19 cellular contexts compared by ENCODE assay signal in the genomic region with DNA sequence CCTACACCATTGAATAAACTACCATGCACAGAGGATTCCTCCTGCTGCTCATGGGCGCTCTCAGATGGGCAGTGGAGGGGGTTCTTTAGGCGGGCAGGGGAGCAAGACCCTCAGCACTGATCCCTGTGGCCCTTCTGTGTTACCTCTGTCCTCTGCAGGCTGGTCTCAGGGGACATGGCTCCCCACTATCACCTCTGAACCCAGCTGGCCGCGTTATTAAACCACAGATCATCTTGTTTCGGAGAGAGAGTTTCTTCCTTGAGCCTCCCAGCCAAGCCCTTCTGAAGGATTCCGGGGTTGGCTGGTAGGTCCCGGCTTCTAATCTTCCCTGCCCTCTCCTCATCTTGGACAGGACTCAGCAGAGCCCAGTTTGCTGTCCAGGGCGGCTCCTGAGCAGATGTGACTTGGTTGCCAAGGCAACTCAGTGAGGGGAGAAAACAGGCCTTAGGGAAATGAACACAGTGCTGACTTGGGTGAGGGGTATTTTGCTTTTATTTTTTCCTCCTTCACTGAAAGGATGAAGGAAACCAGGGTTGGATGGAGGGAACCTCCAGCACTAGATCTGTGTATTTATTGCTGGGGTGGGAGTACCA. TPM values are rescaled to one million over a fixed set of nuclear protein-coding genes. Genes with fewer than 3 reads are reported as not detected.
DNase-seq lines count a peak whose midpoint lies in the region; ATAC-seq and TF ChIP-seq lines count a peak whose summit lies in the region.
"Had no signal": no experiment of that assay in that cellular context is flagged by ENCODE, and none has a peak within 500 bp of the region (broad histone marks: within the 10 kb centered on the region; RNA-seq: fewer than 3 reads in every experiment).

No MANE protein-coding gene starts in this region.

- H3K27me3 ChIP-seq in OCI-LY1 (ENCODE audit: insufficient read depth, low read length) = no peaks in the 10 kb centered on the region
- peaks cover 0 to 13% of the 10 kb centered on the region in 2 experiments for H3K27me3 ChIP-seq in mesenchymal stem cell (ENCODE audit: control insufficient read depth in 1 of 2, insufficient read depth in 1 of 2, low read length in 2 of 2)
- H3K27me3 ChIP-seq in subcutaneous abdominal adipose tissue (ENCODE audit: control insufficient read depth in 5 of 5, insufficient read depth in 4 of 5, low read length in 5 of 5) = no peaks in the 10 kb centered on the region
- H3K27me3 ChIP-seq: colonic mucosa had no signal

- no peak overlapping the region for H2BK12ac ChIP-seq in mesenchymal stem cell (ENCODE audit: low read length in 2 of 2)

- H3K36me3 Mint-ChIP-seq in activated CD4-positive, alpha-beta T cell treated with anti-CD3 and anti-CD28 coated beads, Interleukin-2, amount 10 ng/mL, durations not matched to agents 24 days and 14 days (ENCODE audit: low read depth) = peaks cover 71% of the 10 kb centered on the region

- peak overlapping the region; percentile 93 for H3K27ac ChIP-seq in OCI-LY1 (ENCODE audit: low read depth, low read length, poor library complexity, severe bottlenecking)
- H3K27ac ChIP-seq in mesenchymal stem cell (ENCODE audit: low read length, poor library complexity, severe bottlenecking) = no peak overlapping the region
- peak overlapping the region; percentile 39 for H3K27ac ChIP-seq in subcutaneous abdominal adipose tissue (ENCODE audit: low read depth, low read length)
- H3K27ac ChIP-seq: colonic mucosa had no signal

- H3K36me3 ChIP-seq in OCI-LY1 (ENCODE audit: insufficient read depth, low read length) (peaks cover 38% of the 10 kb centered on the region; the same call in 1 of the 2 replicates), mesenchymal stem cell (ENCODE audit: control insufficient read depth in 1 of 2, insufficient read depth in 2 of 2, low read depth in 1 of 2, low read length in 2 of 2) (peaks cover 4 to 37% of the 10 kb centered on the region in 2 experiments), subcutaneous abdominal adipose tissue (ENCODE audit: control insufficient read depth in 5 of 5, insufficient read depth in 5 of 5, low read length in 5 of 5) (peaks cover 0 to 50% (median 37%) of the 10 kb centered on the region in 5 donors)
- H3K36me3 ChIP-seq: colonic mucosa had no signal

- no peak overlapping the region for H4K91ac ChIP-seq in mesenchymal stem cell (ENCODE audit: low read length)

- H3K9ac ChIP-seq in OCI-LY1 (ENCODE audit: low read length) (peak overlapping the region; percentile 63; the same call in 1 of the 2 replicates), mesenchymal stem cell (ENCODE audit: low read length) (peak overlapping the region; percentile 19), subcutaneous abdominal adipose tissue (ENCODE audit: low read length in 5 of 5) (peak overlapping the region in 2 of 5 donors; percentile 14 to 15)

- H3K9me3 ChIP-seq in OCI-LY1 (ENCODE audit: low read length) = no peaks in the 10 kb centered on the region
- no peaks in the 10 kb centered on the region for H3K9me3 ChIP-seq in mesenchymal stem cell (ENCODE audit: control insufficient read depth, low read length)
- no peaks in the 10 kb centered on the region for H3K9me3 ChIP-seq in subcutaneous abdominal adipose tissue (ENCODE audit: control insufficient read depth in 5 of 5, low read length in 5 of 5)
- H3K9me3 ChIP-seq: colonic mucosa had no signal

- H3K4me1 ChIP-seq in OCI-LY1 (ENCODE audit: insufficient read depth, low read length, severe bottlenecking) (peaks cover 62% of the 10 kb centered on the region), mesenchymal stem cell (ENCODE audit: control insufficient read depth, insufficient read depth, low read depth, low read length) (peaks cover 1% of the 10 kb centered on the region), subcutaneous abdominal adipose tissue (ENCODE audit: control insufficient read depth in 5 of 5, insufficient read depth in 5 of 5, low read length in 5 of 5) (peaks cover 8 to 73% (median 55%) of the 10 kb centered on the region in 5 donors)
- H3K4me1 ChIP-seq: colonic mucosa had no signal

- no peak overlapping the region for H3K4ac ChIP-seq in mesenchymal stem cell (ENCODE audit: low read depth in 1 of 2, low read length in 2 of 2)

- no peak for DNase-seq in activated CD4-positive, alpha-beta T cell treated with anti-CD3 and anti-CD28 coated beads, Interleukin-2, amount 10 ng/mL, durations not matched to agents 24 days and 14 days
- no peak for DNase-seq in activated CD4-positive, alpha-beta T cell treated with anti-CD3 and anti-CD28 coated beads for 1 hour
- no peak for DNase-seq in mesenchymal stem cell
- DNase-seq in cerebellum (ENCODE audit: low spot score) = no peak
- no peak for DNase-seq in effector CD4-positive, alpha-beta T cell
- DNase-seq: activated CD4-positive, CD25-positive, alpha-beta regulatory T cell treated with anti-CD3 and anti-CD28 coated beads, Interleukin-2, amount 50 U/mL, for 72 hours; activated CD8-positive, alpha-beta memory T cell treated with anti-CD3 and anti-CD28 coated beads, Interleukin-2, amount 50 U/mL, for 4 hours; colonic mucosa; kidney glomerular epithelial cell; MM.1S; NCI-H2029 treated with DMSO at 0.1 percent for 48 hours; NCI-H526 treated with DMSO at 0.1 percent for 48 hours; trophoblast cell had no signal

- no peak overlapping the region for H3K4me3 Mint-ChIP-seq in activated CD4-positive, alpha-beta T cell treated with anti-CD3 and anti-CD28 coated beads, Interleukin-2, amount 10 ng/mL, durations not matched to agents 24 days and 14 days

- H3K4me1 Mint-ChIP-seq in activated CD4-positive, alpha-beta T cell treated with anti-CD3 and anti-CD28 coated beads, Interleukin-2, amount 10 ng/mL, durations not matched to agents 24 days and 14 days = peaks cover 21% of the 10 kb centered on the region

- H3K4me3 ChIP-seq in OCI-LY1 (ENCODE audit: low read depth, low read length, poor library complexity, severe bottlenecking) (peak overlapping the region; percentile 34), mesenchymal stem cell (ENCODE audit: insufficient read depth in 1 of 2, low read depth in 1 of 2, low read length in 2 of 2) (no peak overlapping the region), subcutaneous abdominal adipose tissue (ENCODE audit: low read depth in 1 of 5, low read length in 5 of 5) (no peak overlapping the region)
- H3K4me3 ChIP-seq: colonic mucosa had no signal

- TF ChIP-seq CTCF in OCI-LY1 (IDR thresholded peaks at IDR 0.05; ENCODE audit: low read length) = no peak

- no peaks in the 10 kb centered on the region for H3F3A ChIP-seq in OCI-LY1 (ENCODE audit: insufficient read depth, low read length)

- no peak overlapping the region for H3K23ac ChIP-seq in mesenchymal stem cell (ENCODE audit: low read length in 2 of 2)

- H3K27me3 Mint-ChIP-seq in activated CD4-positive, alpha-beta T cell treated with anti-CD3 and anti-CD28 coated beads, Interleukin-2, amount 10 ng/mL, durations not matched to agents 24 days and 14 days = no peaks in the 10 kb centered on the region

- H3K14ac ChIP-seq in mesenchymal stem cell (ENCODE audit: low read length in 2 of 2) = no peak overlapping the region

- no peaks in the 10 kb centered on the region for H3K9me2 ChIP-seq in OCI-LY1 (ENCODE audit: low read depth, low read length)

- no peak overlapping the region for H2BK15ac ChIP-seq in mesenchymal stem cell (ENCODE audit: low read depth, poor library complexity, severe bottlenecking)

- intact Hi-C loops in activated CD4-positive, alpha-beta T cell treated with anti-CD3 and anti-CD28 coated beads, Interleukin-2, amount 10 ng/mL, durations not matched to agents 24 days and 14 days (cut with micrococcal nuclease) = no loop called here

- no peak overlapping the region for H2AK5ac ChIP-seq in mesenchymal stem cell (ENCODE audit: low read length, severe bottlenecking)

- peak overlapping the region; percentile 28 for H3K27ac Mint-ChIP-seq in activated CD4-positive, alpha-beta T cell treated with anti-CD3 and anti-CD28 coated beads, Interleukin-2, amount 10 ng/mL, durations not matched to agents 24 days and 14 days

- H3K4me2 ChIP-seq in OCI-LY1 (ENCODE audit: low read length) = peak overlapping the region; percentile 56
- no peak overlapping the region for H3K4me2 ChIP-seq in mesenchymal stem cell (ENCODE audit: low read length, poor library complexity, severe bottlenecking)

- H2BK5ac ChIP-seq in mesenchymal stem cell (ENCODE audit: low read depth, low read length, poor library complexity, severe bottlenecking) = no peak overlapping the region

- H3K79me2 ChIP-seq in OCI-LY1 (ENCODE audit: insufficient read depth, low read length) = peaks cover 4% of the 10 kb centered on the region; the same call in 1 of the 2 replicates

- no peak overlapping the region for H3K18ac ChIP-seq in mesenchymal stem cell (ENCODE audit: low read depth in 1 of 2, low read length in 2 of 2)

- no peaks in the 10 kb centered on the region for H4K20me1 ChIP-seq in OCI-LY1 (ENCODE audit: insufficient read depth, low read length)

- H3K9me3 Mint-ChIP-seq in activated CD4-positive, alpha-beta T cell treated with anti-CD3 and anti-CD28 coated beads, Interleukin-2, amount 10 ng/mL, durations not matched to agents 24 days and 14 days = no peaks in the 10 kb centered on the region

- H2AFZ ChIP-seq in OCI-LY1 (ENCODE audit: low read length) (no peak overlapping the region), mesenchymal stem cell (ENCODE audit: low read depth, low read length) (no peak overlapping the region)

- H2BK120ac ChIP-seq in mesenchymal stem cell (ENCODE audit: low read depth, low read length) = no peak overlapping the region

- H4K8ac ChIP-seq in mesenchymal stem cell (ENCODE audit: low read length) = no peak overlapping the region

- no peak for ATAC-seq in GM18909 (IDR thresholded peaks at IDR 0.05; ENCODE audit: poor library complexity, unreplicated experiment)
- ATAC-seq: HepG2, Panc1 had no signal

- no peaks in the 10 kb centered on the region for H3K79me1 ChIP-seq in mesenchymal stem cell (replicated peaks; ENCODE audit: low read length, poor library complexity, severe bottlenecking)

- WGBS in mesenchymal stem cell = 95% methylated on average over 8 of the region's 8 CpGs

RNA-seq across cellular contexts. Expression of a gene that starts 13.3 kb away (rescaled TPM):
- total RNA-seq in activated CD4-positive, alpha-beta T cell treated with anti-CD3 and anti-CD28 coated beads, Interleukin-2, amount 10 ng/mL, durations not matched to agents 24 days and 14 days = 42.2 and 44.8 TPM in 2 replicates
- 4.5 TPM for polyA plus RNA-seq in mesenchymal stem cell (2013, experiment 1 of 2)
- 4.5 TPM for polyA plus RNA-seq in mesenchymal stem cell (2013, experiment 2 of 2)
- 2.4 TPM for total RNA-seq in cerebellum

RNA-seq across cellular contexts. Expression of a gene that starts 54.3 kb away (rescaled TPM):
- 0.17 TPM in 1 of 2 replicates, not detected in the other for total RNA-seq in activated CD4-positive, alpha-beta T cell treated with anti-CD3 and anti-CD28 coated beads, Interleukin-2, amount 10 ng/mL, durations not matched to agents 24 days and 14 days
- not detected for polyA plus RNA-seq in mesenchymal stem cell (2013, experiment 1 of 2)
- not detected for polyA plus RNA-seq in mesenchymal stem cell (2013, experiment 2 of 2)
- 11.3 TPM for total RNA-seq in cerebellum
- total RNA-seq: SK-MEL-5 had no signal

Comparison
In these comparisons a context has a peak if more than half of its experiments do, and no peak if none do; other contexts are left out.
1. RNA of a gene that starts 13.3 kb away (total RNA-seq): 42.2 to 44.8 TPM in activated CD4-positive, alpha-beta T cell treated with anti-CD3 and anti-CD28 coated beads, Interleukin-2, amount 10 ng/mL, durations not matched to agents 24 days and 14 days; 2.4 TPM in cerebellum (single experiment); every median in the first group is over 10 times any median in the second.
2. RNA of a gene that starts 54.3 kb away (total RNA-seq): 11.3 TPM in cerebellum (single experiment); 0.17 TPM in activated CD4-positive, alpha-beta T cell treated with anti-CD3 and anti-CD28 coated beads, Interleukin-2, amount 10 ng/mL, durations not matched to agents 24 days and 14 days; every median in the first group is over 10 times any median in the second.